ENCODE assay signal across 8 cellular contexts in the genomic region with DNA sequence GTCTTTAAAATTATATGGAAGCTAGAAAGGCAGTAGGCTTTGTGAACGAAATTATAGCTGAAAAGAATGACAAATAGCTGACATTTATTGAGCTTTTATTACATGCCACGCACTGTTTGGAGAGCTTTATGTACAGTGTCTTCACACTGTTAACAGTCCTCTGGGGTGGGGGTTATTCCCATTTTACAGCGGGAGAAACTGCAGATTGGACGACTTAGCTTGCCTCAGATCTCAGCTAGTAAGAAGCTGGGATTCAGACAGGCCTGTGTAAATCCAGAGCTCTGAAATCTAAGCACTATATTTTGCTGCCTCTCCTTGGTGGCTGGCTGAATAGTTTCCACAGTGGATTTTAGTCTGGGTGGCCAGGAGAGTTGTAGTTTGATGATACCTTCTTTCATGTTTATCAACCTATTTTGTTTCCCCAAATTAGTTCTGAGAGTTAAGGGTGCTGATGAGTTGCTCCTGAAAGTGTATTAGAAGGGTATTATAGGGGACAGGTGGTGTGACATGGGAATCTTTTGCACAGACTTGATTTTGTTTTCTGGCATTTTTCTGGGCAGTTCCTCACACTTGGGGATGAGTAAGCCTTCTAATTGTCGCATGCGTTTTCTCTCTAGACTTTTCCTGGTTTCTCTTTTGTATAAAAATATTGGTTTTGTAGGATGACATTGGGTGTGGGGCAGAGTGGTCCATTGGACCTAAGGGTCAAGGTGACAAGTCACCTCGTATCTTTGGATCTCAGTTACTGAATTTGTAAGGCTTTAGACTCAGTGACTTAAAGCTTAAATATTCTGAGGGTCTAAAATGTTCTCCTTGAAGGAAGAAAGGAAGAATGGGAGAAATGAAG. TPM values are rescaled to one million over a fixed set of nuclear protein-coding genes. Genes with fewer than 3 reads are reported as not detected.
A peak's percentile ranks its signal among the peaks of the same experiment; 100 is the strongest.
DNase-seq lines count a peak whose midpoint lies in the region; TF ChIP-seq lines count a peak whose summit lies in the region.

No MANE protein-coding gene starts in this region.

- H3K79me2 ChIP-seq in osteoblast (ENCODE audit: insufficient read depth, low read length): peaks cover 63% of the 10 kb centered on the region

- intact Hi-C loops in A673 (cut with micrococcal nuclease; ENCODE audit: unreplicated experiment): loop anchor here (5.0 kb wide), 1 partner anchor 155 kb away; no protein-coding TSS in a partner anchor

- TSS peak; percentile 74 for BruUV-seq in A673 (replicated peaks; lab: Mats Ljungman, UMichigan)

- H3K27me3 ChIP-seq in A673 (replicated peaks; ENCODE audit: insufficient read depth, low read depth, low read length, poor library complexity) (no peaks in the 10 kb centered on the region), osteoblast (ENCODE audit: insufficient read depth, low read length) (no peaks in the 10 kb centered on the region)

- peak; percentile 47 for DNase-seq in A673 (ENCODE audit: low spot score)
- no peak for DNase-seq in GM12864 (ENCODE audit: low read depth)
- DNase-seq in RPMI8226: peak; percentile 21
- DNase-seq in fibroblast of mammary gland (ENCODE audit: low read depth): peak; percentile 52
- peak; percentile 91 for DNase-seq in osteoblast (ENCODE audit: insufficient read length, low spot score, missing footprints)
- no peak for DNase-seq in HK-2 (ENCODE audit: unreplicated experiment)
- no peak for DNase-seq in CD1c-positive myeloid dendritic cell (ENCODE audit: extremely low spot score)
- no peak for DNase-seq in amniotic stem cell (lab: John Stamatoyannopoulos, UW)

- peak overlapping the region; percentile 92 for H3K4me2 ChIP-seq in osteoblast (ENCODE audit: insufficient read depth, low read length)

- peaks cover 36% of the 10 kb centered on the region for H3K4me1 ChIP-seq in A673 (ENCODE audit: insufficient read depth, low read length, poor library complexity, severe bottlenecking)
- H3K4me1 ChIP-seq in osteoblast (ENCODE audit: insufficient read depth, low read length): peaks cover 39% of the 10 kb centered on the region

- CTCF ChIA-PET in A673 (lab: Charles Lee): no interaction called here

- TF ChIP-seq CTCF in A673 (conservative IDR thresholded peaks at IDR 0.05; ENCODE audit: low read depth, low read length): no peak
- no peak for TF ChIP-seq CTCF in GM12864 (IDR thresholded peaks at IDR 0.05; ENCODE audit: low read depth, low read length, missing control alignments)
- TF ChIP-seq CTCF in fibroblast of mammary gland (conservative IDR thresholded peaks at IDR 0.05; ENCODE audit: control insufficient read depth, insufficient read depth, low read depth, low read length): peak; percentile 21
- peak; percentile 27 for TF ChIP-seq CTCF in osteoblast (IDR thresholded peaks at IDR 0.05; ENCODE audit: extremely low read depth, low read depth, low read length)

- H3K9me3 ChIP-seq in A673 (ENCODE audit: low read depth, low read length, poor library complexity, severe bottlenecking): no peaks in the 10 kb centered on the region
- no peaks in the 10 kb centered on the region for H3K9me3 ChIP-seq in osteoblast (ENCODE audit: low read depth, low read length)

- H3K4me3 ChIP-seq in A673 (ENCODE audit: low read depth, low read length, poor library complexity, severe bottlenecking) (peak overlapping the region; percentile 89), GM12864 (ENCODE audit: low read depth, low read length) (peak overlapping the region; percentile 94), fibroblast of mammary gland (ENCODE audit: control insufficient read depth, low read depth, low read length) (peak overlapping the region; percentile 63), osteoblast (ENCODE audit: insufficient read depth, low read length) (peak overlapping the region; percentile 81)

- no peaks in the 10 kb centered on the region for H3K36me3 ChIP-seq in A673 (ENCODE audit: insufficient read depth, low read length, poor library complexity, severe bottlenecking)
- H3K36me3 ChIP-seq in osteoblast (ENCODE audit: insufficient read depth, low read length): no peaks in the 10 kb centered on the region

- H3K27ac ChIP-seq in A673 (ENCODE audit: low read depth, low read length, poor library complexity, severe bottlenecking) (peak overlapping the region; percentile 97), osteoblast (ENCODE audit: low read depth, low read length) (peak overlapping the region; percentile 77)

- peaks cover 49% of the 10 kb centered on the region for H4K20me1 ChIP-seq in osteoblast (ENCODE audit: insufficient read depth, low read length)

- POLR2A ChIA-PET in A673 (lab: Charles Lee; ENCODE audit: low non-redundant PET): interaction anchor here (0.6 kb wide), 1 partner anchor 121 kb away, joined by 7 read pairs; no protein-coding TSS in a partner anchor

- no peak overlapping the region for H2AFZ ChIP-seq in osteoblast (ENCODE audit: low read length)

RNA-seq across cellular contexts. Expression of a gene that starts 1.5 kb away (rescaled TPM):
- total RNA-seq in A673 (2021) (155 and 163 TPM in 2 replicates), osteoblast (166 and 170 TPM in 2 replicates)

Comparison
In these comparisons a context has a peak if more than half of its experiments do, and no peak if none do; other contexts are left out.
1. DNase-seq: peak in A673 (single experiment), RPMI8226 (single experiment), fibroblast of mammary gland (single experiment) and osteoblast (single experiment); none in GM12864 (single experiment), HK-2 (single experiment), CD1c-positive myeloid dendritic cell (single experiment) and amniotic stem cell (single experiment).
2. CTCF ChIP-seq: peak in fibroblast of mammary gland (single experiment) and osteoblast (single experiment); none in A673 (single experiment) and GM12864 (single experiment).
3. Peak in every context shown above with its lines, with median percentiles within 50 percentile points of each other: H3K4me3 ChIP-seq.